Comparison of ENCODE assay signal across 8 cellular contexts in genomic region chr17:47621293-47622178, GRCh38. TPM values are rescaled to one million over a fixed set of nuclear protein-coding genes. Genes with fewer than 3 reads are reported as not detected.
DNase-seq lines count a peak whose midpoint lies in the region; ATAC-seq, FAIRE-seq and TF ChIP-seq lines count a peak whose summit lies in the region.

No MANE protein-coding gene starts in this region.

- peak; percentile 73 for DNase-seq in A673 (ENCODE audit: low spot score)
- DNase-seq in HTR-8/SVneo (ENCODE audit: insufficient read length, low spot score), result peak; percentile 95
- no peak for DNase-seq in K562 (ENCODE audit: extremely low read depth in 1 of 4, low spot score in 3 of 4)
- peak; percentile 93 for DNase-seq in kidney glomerular epithelial cell (lab: John Stamatoyannopoulos, UW)
- no peak for DNase-seq in upper lobe of right lung
- no peak for DNase-seq in ureter (ENCODE audit: low spot score)
- DNase-seq in NCI-H345 treated with DMSO at 0.1 percent for 48 hours (lab: John Stamatoyannopoulos, UW; ENCODE audit: unreplicated experiment), result no peak

- H3K4me1 ChIP-seq in A673 (ENCODE audit: insufficient read depth, low read length, poor library complexity, severe bottlenecking), result peaks cover 12% of the 10 kb centered on the region
- no peaks in the 10 kb centered on the region for H3K4me1 ChIP-seq in K562 (replicated peaks in 1 of 2; ENCODE audit: control insufficient read depth in 2 of 2, insufficient read depth in 2 of 2, low read length in 2 of 2)
- no peaks in the 10 kb centered on the region for H3K4me1 ChIP-seq in upper lobe of right lung

- H3K27ac ChIP-seq in A673 (ENCODE audit: low read depth, low read length, poor library complexity, severe bottlenecking) (no peak overlapping the region), K562 (ENCODE audit: extremely low read depth, low read depth, low read length) (no peak overlapping the region), upper lobe of right lung (no peak overlapping the region)

- H3K9me3 ChIP-seq in A673 (ENCODE audit: low read depth, low read length, poor library complexity, severe bottlenecking), result no peaks in the 10 kb centered on the region
- no peaks in the 10 kb centered on the region for H3K9me3 ChIP-seq in K562 (replicated peaks; ENCODE audit: control insufficient read depth, insufficient read depth, low read depth, low read length)
- no peaks in the 10 kb centered on the region for H3K9me3 ChIP-seq in upper lobe of right lung

- CTCF ChIA-PET in A673 (lab: Charles Lee) (interaction anchor here (0.5 kb wide), 1 partner anchor 9 kb away, joined by 7 read pairs; no protein-coding TSS in a partner anchor), K562 (lab: Yijun Ruan, JAX; ENCODE audit: low intra/inter-chr PET ratio) (no interaction called here)

- TF ChIP-seq CTCF in A673 (conservative IDR thresholded peaks at IDR 0.05; ENCODE audit: low read depth, low read length), result peak; percentile 21; the same call in 1 of the 2 replicates
- no peak; a peak in 1 of 6 replicates for TF ChIP-seq CTCF in K562 (IDR thresholded peaks at IDR 0.05 in 2 of 3, conservative IDR thresholded peaks at IDR 0.05 in 1 of 3; ENCODE audit: insufficient read depth in 2 of 3, low read depth in 1 of 3, low read length in 3 of 3)
- TF ChIP-seq CTCF in upper lobe of right lung (IDR thresholded peaks at IDR 0.05), result no peak

- WGBS in K562 (ENCODE audit: insufficient coverage, low coverage, missing lambda C conversion rate), result 81% methylated on average over 9 of the region's 9 CpGs

- no peaks in the 10 kb centered on the region for H3K27me3 ChIP-seq in A673 (replicated peaks; ENCODE audit: insufficient read depth, low read depth, low read length, poor library complexity)
- H3K27me3 ChIP-seq in K562 (ENCODE audit: control insufficient read depth in 2 of 2, insufficient read depth in 2 of 2, low read length in 2 of 2), result no peaks in the 10 kb centered on the region
- no peaks in the 10 kb centered on the region for H3K27me3 ChIP-seq in upper lobe of right lung

- H3K4me2 ChIP-seq in K562 (ENCODE audit: insufficient read depth, low read length), result no peak overlapping the region

- peak; percentile 99 for FAIRE-seq in HTR-8/SVneo (lab: Jason Lieb, UNC)
- FAIRE-seq in K562 (lab: Jason Lieb, UNC), result no peak

- H4K20me1 ChIP-seq in K562 (replicated peaks; ENCODE audit: control insufficient read depth, insufficient read depth, low read length), result no peaks in the 10 kb centered on the region

- H3K79me2 ChIP-seq in K562 (ENCODE audit: control insufficient read depth, insufficient read depth, low read length), result no peaks in the 10 kb centered on the region

- in situ Hi-C loops in K562 (cut with MboI), result loop anchor here (25.0 kb wide), 1 partner anchor 634 kb away; the partner anchor contains the start of gene RPRML

- no peak for TF ChIP-seq RAD21 in K562 (CRISPR knock-in tag; conservative IDR thresholded peaks at IDR 0.05 in 1 of 2, IDR thresholded peaks at IDR 0.05 in 1 of 2)

- H3K36me3 ChIP-seq in A673 (ENCODE audit: insufficient read depth, low read length, poor library complexity, severe bottlenecking) (peaks cover 23% of the 10 kb centered on the region), K562 (ENCODE audit: control insufficient read depth, insufficient read depth, low read length) (peaks cover 66% of the 10 kb centered on the region), upper lobe of right lung (peaks cover 69% of the 10 kb centered on the region)

- H2AFZ ChIP-seq in K562 (ENCODE audit: low read depth, low read length), result no peak overlapping the region

- POLR2A ChIA-PET in A673 (lab: Charles Lee; ENCODE audit: low non-redundant PET), result no interaction called here
- POLR2A ChIA-PET in K562 (lab: Yijun Ruan, JAX), result interaction anchor here (0.7 kb wide), 1 partner anchor 9 kb away, joined by 3 read pairs; no protein-coding TSS in a partner anchor

- intact Hi-C loops in A673 (cut with micrococcal nuclease; ENCODE audit: unreplicated experiment), result no loop called here
- intact Hi-C loops in K562 (cut with micrococcal nuclease), result no loop called here
- intact Hi-C loops in upper lobe of right lung (cut with DNase I), result no loop called here

- no peaks in the 10 kb centered on the region for H3K9me1 ChIP-seq in K562 (ENCODE audit: control insufficient read depth, insufficient read depth, low read length)

- TF ChIP-seq EP300 in K562 (IDR thresholded peaks at IDR 0.05; ENCODE audit: low read length), result no peak

- H3K4me3 ChIP-seq in A673 (ENCODE audit: low read depth, low read length, poor library complexity, severe bottlenecking) (no peak overlapping the region), K562 (no peak overlapping the region), upper lobe of right lung (no peak overlapping the region)

- ATAC-seq in K562 (no peak), upper lobe of right lung (peak; percentile 51), HG02759 (IDR thresholded peaks at IDR 0.05; ENCODE audit: unreplicated experiment) (no peak)

- no peak overlapping the region for H3K9ac ChIP-seq in K562 (ENCODE audit: insufficient read depth in 1 of 2, low read depth in 2 of 2, low read length in 2 of 2)

- no peak for TF ChIP-seq POLR2A in K562 (conservative IDR thresholded peaks at IDR 0.05)

- BruUV-seq in A673 (replicated peaks; lab: Mats Ljungman, UMichigan) (no TSS peak), K562 (replicated peaks; lab: Mats Ljungman, UMichigan) (no TSS peak)

TF ChIP-seq in K562, 482 proteins besides CTCF, POLR2A, EP300 and RAD21:
- TF ChIP-seq NR0B1 (IDR thresholded peaks at IDR 0.05; ENCODE audit: partially characterized antibody) (no peak), ZNF408 (CRISPR knock-in tag; IDR thresholded peaks at IDR 0.05; ENCODE audit: low read depth) (no peak), ZBTB33 (CRISPR knock-in tag; IDR thresholded peaks at IDR 0.05) (0 out of 2 replicates have a peak, but pooled peaks have one; percentile 62), MAFF (IDR thresholded peaks at IDR 0.05; ENCODE audit: low read length) (peak; percentile 51; the same call in 1 of the 2 replicates), MAFG (tag; conservative IDR thresholded peaks at IDR 0.05) (peak; percentile 75), C11orf30 (IDR thresholded peaks at IDR 0.05; ENCODE audit: low read depth) (peak; percentile 85), TSC22D4 (tag; IDR thresholded peaks at IDR 0.05) (no peak), ZNF316 (IDR thresholded peaks at IDR 0.05) (peak; percentile 92)

RNA-seq across cellular contexts. Expression of gene KPNB1, which starts 28.2 kb away (rescaled TPM):
- total RNA-seq in A673 (2021) (429 and 452 TPM in 2 replicates), K562 (2014; rRNA removed) (271 and 293 TPM in 2 replicates), K562 (2014; rRNA removed; fragmentation: Illumina TruSeq; extraction: Trizol) (396 and 433 TPM in 2 replicates), K562 (2015; rRNA removed; fragmentation: Illumina TruSeq; extraction: Trizol) (339 and 354 TPM in 2 replicates), K562 (2021) (591 and 622 TPM in 2 replicates), upper lobe of right lung (196 TPM), ureter (352 TPM)
- 346 and 425 TPM in 2 replicates for total RNA-seq in K562 (2011; cell fraction: chromatin; rRNA removed; ENCODE audit: low replicate concordance)
- 99.4 and 109 TPM in 2 replicates for total RNA-seq in K562 (2011; cell fraction: nucleolus; rRNA removed)
- total RNA-seq in K562 (2011; cell fraction: nucleoplasm; rRNA removed), result 177 and 202 TPM in 2 replicates
- polyA plus RNA-seq in K562 (2011; rRNA removed) (331 and 369 TPM in 2 replicates), K562 (2014; fragmentation: Illumina TruSeq; extraction: Trizol) (515 and 528 TPM in 2 replicates), K562 (2014; fragmentation: Nextera tagmentation; extraction: Ambion mirVana) (100 to 1,000 TPM; 154 to 176 TPM), K562 (2014; rRNA removed) (271 and 316 TPM in 2 replicates)
- polyA plus RNA-seq in K562 (2011; cell fraction: cytosol; rRNA removed), result 220 and 227 TPM in 2 replicates
- 164 and 211 TPM in 2 replicates for polyA plus RNA-seq in K562 (2011; cell fraction: nucleus; rRNA removed)
- polyA plus RNA-seq in K562 (2012), result 290 and 376 TPM in 2 replicates
- polyA minus RNA-seq in K562 (2011; rRNA and poly(A)+ RNA removed), result 493 and 515 TPM in 2 replicates
- polyA minus RNA-seq in K562 (2011; cell fraction: cytosol; rRNA and poly(A)+ RNA removed), result 213 and 271 TPM in 2 replicates
- polyA minus RNA-seq in K562 (2011; cell fraction: nucleus; rRNA and poly(A)+ RNA removed), result 42.3 and 74.8 TPM in 2 replicates

Comparison
In these comparisons a context has a peak if more than half of its experiments do, and no peak if none do; other contexts are left out.
1. DNase-seq: peak in A673 (single experiment), HTR-8/SVneo (single experiment) and kidney glomerular epithelial cell (single experiment); none in K562 (0 of 4), upper lobe of right lung (single experiment), ureter (single experiment) and NCI-H345 treated with DMSO at 0.1 percent for 48 hours (single experiment).